Comparison of ENCODE assay signal across 11 cellular contexts in genomic region chr17:60393840-60394529, GRCh38. TPM values are rescaled to one million over a fixed set of nuclear protein-coding genes. Genes with fewer than 3 reads are reported as not detected.
DNase-seq lines count a peak whose midpoint lies in the region; ATAC-seq, FAIRE-seq and TF ChIP-seq lines count a peak whose summit lies in the region.
"Had no signal": no experiment of that assay in that cellular context is flagged by ENCODE, and none has a peak within 500 bp of the region (broad histone marks: within the 10 kb centered on the region; RNA-seq: fewer than 3 reads in every experiment).

No MANE protein-coding gene starts in this region.

- H3K4me3 ChIP-seq in HepG2 (replicated peaks in 1 of 3; ENCODE audit: insufficient read depth in 1 of 3, low read depth in 2 of 3, low read length in 3 of 3): no peak overlapping the region
- no peak overlapping the region for H3K4me3 ChIP-seq in right lobe of liver
- no peak overlapping the region for H3K4me3 ChIP-seq in RWPE2 (ENCODE audit: severe bottlenecking)
- H3K4me3 ChIP-seq in esophagus squamous epithelium: no peak overlapping the region
- H3K4me3 ChIP-seq in SJCRH30: no peak overlapping the region

- BruUV-seq in HepG2 (replicated peaks; lab: Mats Ljungman, UMichigan): no TSS peak

- intact Hi-C loops in HepG2 (cut with micrococcal nuclease; ENCODE audit: unreplicated experiment): no loop called here
- intact Hi-C loops in right lobe of liver (cut with DNase I): no loop called here
- intact Hi-C loops in esophagus squamous epithelium (cut with DNase I): no loop called here

- TF ChIP-seq POLR2A in HepG2 (IDR thresholded peaks at IDR 0.05; ENCODE audit: insufficient read depth in 1 of 2, low read depth in 2 of 2, low read length in 2 of 2): no peak
- no peak for TF ChIP-seq POLR2A in right lobe of liver (IDR thresholded peaks at IDR 0.05)
- TF ChIP-seq POLR2A in esophagus squamous epithelium (IDR thresholded peaks at IDR 0.05): no peak

- CTCF ChIA-PET in HepG2 (lab: Yijun Ruan, JAX; ENCODE audit: low intra/inter-chr PET ratio, low total read pairs): no interaction called here

- no peaks in the 10 kb centered on the region for H3K9me3 ChIP-seq in HepG2 (ENCODE audit: low read length)
- H3K9me3 ChIP-seq in right lobe of liver: no peaks in the 10 kb centered on the region
- no peaks in the 10 kb centered on the region for H3K9me3 ChIP-seq in RWPE2 (ENCODE audit: severe bottlenecking)
- H3K9me3 ChIP-seq in esophagus squamous epithelium: no peaks in the 10 kb centered on the region
- no peaks in the 10 kb centered on the region for H3K9me3 ChIP-seq in SJCRH30 (replicated peaks)

- WGBS in HepG2 (ENCODE audit: low lambda C conversion rate): 98% methylated on average over 15 of the region's 15 CpGs
- 87% methylated on average over 15 of the region's 15 CpGs for WGBS in right lobe of liver (ENCODE audit: insufficient coverage, low coverage, low lambda C conversion rate, missing lambda C conversion rate)
- WGBS in esophagus squamous epithelium, 2 donors: 67 to 81% methylated on average over 13 of the region's 15 CpGs

- H3K79me2 ChIP-seq in HepG2 (ENCODE audit: insufficient read depth, low read length): peaks cover 21% of the 10 kb centered on the region

- H3K27me3 ChIP-seq in HepG2 (ENCODE audit: control insufficient read depth in 1 of 2, insufficient read depth in 2 of 2, low read length in 2 of 2) (no peaks in the 10 kb centered on the region; a peak in 1 of 5 replicates), right lobe of liver (no peaks in the 10 kb centered on the region), RWPE2 (ENCODE audit: insufficient read depth, poor library complexity, severe bottlenecking) (no peaks in the 10 kb centered on the region), esophagus squamous epithelium (no peaks in the 10 kb centered on the region), SJCRH30 (no peaks in the 10 kb centered on the region)

- H3K4me1 Mint-ChIP-seq in stimulated activated naive CD8-positive, alpha-beta T cell treated with anti-CD3 and anti-CD28 coated beads, Interleukin-15, Interleukin-2, amounts not matched to agents 100 ng/mL and 50 ng/mL, for 24 hours (ENCODE audit: low read depth): peaks cover 63% of the 10 kb centered on the region

- no peak for FAIRE-seq in HepG2 (lab: Jason Lieb, UNC)

- in situ Hi-C loops in HepG2 (cut with HindIII; ENCODE audit: extremely low pct_ligation_motif_present, low pct_unique_long_range_greater_than_20kb): no loop called here

- TF ChIP-seq EP300 in HepG2 (IDR thresholded peaks at IDR 0.05; ENCODE audit: low read depth in 2 of 2, low read length in 2 of 2): no peak
- no peak for TF ChIP-seq EP300 in HepG2 (CRISPR knock-in tag; IDR thresholded peaks at IDR 0.05; ENCODE audit: borderline replicate concordance)

- no peaks in the 10 kb centered on the region for H4K20me1 ChIP-seq in HepG2 (ENCODE audit: insufficient read depth, low read length)

- H3K27ac Mint-ChIP-seq in stimulated activated naive CD8-positive, alpha-beta T cell treated with anti-CD3 and anti-CD28 coated beads, Interleukin-15, Interleukin-2, amounts not matched to agents 100 ng/mL and 50 ng/mL, for 24 hours: peak overlapping the region; percentile 58

- no peak overlapping the region for H3K4me2 ChIP-seq in HepG2 (ENCODE audit: low read depth, low read length)

- H3K4me3 Mint-ChIP-seq in stimulated activated naive CD8-positive, alpha-beta T cell treated with anti-CD3 and anti-CD28 coated beads, Interleukin-15, Interleukin-2, amounts not matched to agents 100 ng/mL and 50 ng/mL, for 24 hours: peak overlapping the region; percentile 30

- H3K36me3 Mint-ChIP-seq in stimulated activated naive CD8-positive, alpha-beta T cell treated with anti-CD3 and anti-CD28 coated beads, Interleukin-15, Interleukin-2, amounts not matched to agents 100 ng/mL and 50 ng/mL, for 24 hours (ENCODE audit: low read depth): peaks cover 4% of the 10 kb centered on the region

- no peak overlapping the region for H2AFZ ChIP-seq in HepG2 (ENCODE audit: low read length)

- no peak for TF ChIP-seq CTCF in HepG2 (CRISPR knock-in tag; IDR thresholded peaks at IDR 0.05)
- TF ChIP-seq CTCF in right lobe of liver (IDR thresholded peaks at IDR 0.05): no peak
- TF ChIP-seq CTCF in RWPE2 (IDR thresholded peaks at IDR 0.05; ENCODE audit: poor library complexity, severe bottlenecking): no peak
- TF ChIP-seq CTCF in esophagus squamous epithelium (IDR thresholded peaks at IDR 0.05): no peak

- TF ChIP-seq RAD21 in HepG2 (CRISPR knock-in tag; IDR thresholded peaks at IDR 0.05): no peak

- H3K9ac ChIP-seq in HepG2 (ENCODE audit: insufficient read depth, low read depth, low read length): no peak overlapping the region

- no peaks in the 10 kb centered on the region for H3K9me3 Mint-ChIP-seq in stimulated activated naive CD8-positive, alpha-beta T cell treated with anti-CD3 and anti-CD28 coated beads, Interleukin-15, Interleukin-2, amounts not matched to agents 100 ng/mL and 50 ng/mL, for 24 hours

- peaks cover 27% of the 10 kb centered on the region for H3K4me1 ChIP-seq in HepG2 (ENCODE audit: insufficient read depth, low read length)
- peaks cover 0 to 13% (median 3%) of the 10 kb centered on the region in 4 donors for H3K4me1 ChIP-seq in right lobe of liver
- H3K4me1 ChIP-seq in RWPE2 (ENCODE audit: insufficient read depth, poor library complexity, severe bottlenecking): peaks cover 17% of the 10 kb centered on the region
- H3K4me1 ChIP-seq in esophagus squamous epithelium: peaks cover 12 to 59% (median 25%) of the 10 kb centered on the region in 3 donors
- peaks cover 5% of the 10 kb centered on the region; the same call in 1 of the 2 replicates for H3K4me1 ChIP-seq in SJCRH30

- POLR2A ChIA-PET in HepG2 (lab: Yijun Ruan, JAX): no interaction called here

- DNase-seq in HepG2 (ENCODE audit: low spot score): no peak
- no peak for DNase-seq in right lobe of liver
- DNase-seq in RWPE2 (ENCODE audit: low spot score): no peak
- no peak for DNase-seq in esophagus squamous epithelium (lab: John Stamatoyannopoulos, UW)
- no peak for DNase-seq in SJCRH30
- no peak for DNase-seq in stimulated activated CD4-positive, alpha-beta T cell treated with anti-CD3 and anti-CD28 coated beads, Interleukin-2, amount 100 ng/mL, for 48 hours
- DNase-seq in activated effector memory CD4-positive, alpha-beta T cell treated with anti-CD3 and anti-CD28 coated beads, Interleukin-2, amount 50 U/mL, for 16 hours: no peak
- DNase-seq: KBM-7; stimulated activated CD4-positive, alpha-beta T cell treated with anti-CD3 and anti-CD28 coated beads, Interleukin-15, amount 100 ng/mL, for 24 hours had no signal

- ATAC-seq in HepG2: no peak
- ATAC-seq in right lobe of liver: no peak
- no peak for ATAC-seq in RWPE2 (ENCODE audit: low read depth)
- ATAC-seq: PC-3 had no signal

- H3K36me3 ChIP-seq in HepG2 (replicated peaks in 1 of 2; ENCODE audit: control insufficient read depth in 1 of 2, insufficient read depth in 2 of 2, low read length in 2 of 2): no peaks in the 10 kb centered on the region
- H3K36me3 ChIP-seq in right lobe of liver: no peaks in the 10 kb centered on the region
- no peaks in the 10 kb centered on the region for H3K36me3 ChIP-seq in RWPE2 (ENCODE audit: low read depth)
- H3K36me3 ChIP-seq in esophagus squamous epithelium: no peaks in the 10 kb centered on the region
- H3K36me3 ChIP-seq in SJCRH30: no peaks in the 10 kb centered on the region

- no peak overlapping the region for H3K27ac ChIP-seq in HepG2 (ENCODE audit: extremely low read length, insufficient read depth, low read length)
- H3K27ac ChIP-seq in right lobe of liver: no peak overlapping the region
- peak overlapping the region; percentile 85 for H3K27ac ChIP-seq in RWPE2 (ENCODE audit: poor library complexity, severe bottlenecking)
- H3K27ac ChIP-seq in esophagus squamous epithelium: peak overlapping the region; percentile 93 to 100 (median 96)
- no peak overlapping the region for H3K27ac ChIP-seq in SJCRH30

- H3K27me3 Mint-ChIP-seq in stimulated activated naive CD8-positive, alpha-beta T cell treated with anti-CD3 and anti-CD28 coated beads, Interleukin-15, Interleukin-2, amounts not matched to agents 100 ng/mL and 50 ng/mL, for 24 hours: no peaks in the 10 kb centered on the region

RNA-seq across cellular contexts. Expression of gene USP32, which starts 2.1 kb away (rescaled TPM):
- total RNA-seq in HepG2 (2016; rRNA removed; fragmentation: Illumina TruSeq; extraction: Trizol) (39.9 and 52.9 TPM in 2 replicates), right lobe of liver (10 to 100 TPM; 24.8 to 44.2 (median 33.5) TPM), esophagus squamous epithelium (10 to 100 TPM; 29.1 to 74.1 (median 42.5) TPM)
- 12.8 and 14.5 TPM in 2 replicates for total RNA-seq in HepG2 (2016; cell fraction: cytosol; rRNA removed; fragmentation: Illumina TruSeq; extraction: Trizol; ENCODE audit: low read depth)
- total RNA-seq in HepG2 (2016; cell fraction: insoluble cytoplasmic fraction; rRNA removed; fragmentation: Illumina TruSeq; extraction: Trizol): 40.0 and 51.5 TPM in 2 replicates
- total RNA-seq in HepG2 (2016; cell fraction: membrane; rRNA removed; fragmentation: Illumina TruSeq; extraction: Trizol): 25.1 and 28.6 TPM in 2 replicates
- 40.8 and 45.7 TPM in 2 replicates for total RNA-seq in HepG2 (2016; cell fraction: nucleus; rRNA removed; fragmentation: Illumina TruSeq; extraction: Trizol)
- polyA plus RNA-seq in HepG2 (2011; rRNA removed): 24.9 and 25.6 TPM in 2 replicates
- polyA plus RNA-seq in HepG2 (2011; cell fraction: cytosol; rRNA removed): 11.6 and 17.6 TPM in 2 replicates
- 13.1 and 18.9 TPM in 2 replicates for polyA plus RNA-seq in HepG2 (2011; cell fraction: nucleus; rRNA removed)
- polyA plus RNA-seq in HepG2 (2012): 23.3 and 24.2 TPM in 2 replicates
- polyA plus RNA-seq in HepG2 (2016; cell fraction: cytosol; fragmentation: Illumina TruSeq; extraction: Trizol; ENCODE audit: low read depth): 1.5 and 1.6 TPM in 2 replicates
- 33.3 and 35.1 TPM in 2 replicates for polyA plus RNA-seq in HepG2 (2016; cell fraction: insoluble cytoplasmic fraction; fragmentation: Illumina TruSeq; extraction: Trizol; ENCODE audit: low read depth)
- polyA plus RNA-seq in HepG2 (2016; cell fraction: membrane; fragmentation: Illumina TruSeq; extraction: Trizol; ENCODE audit: low read depth): 7.6 and 9.5 TPM in 2 replicates
- 26.1 and 32.2 TPM in 2 replicates for polyA plus RNA-seq in HepG2 (2016; cell fraction: nucleus; fragmentation: Illumina TruSeq; extraction: Trizol; ENCODE audit: insufficient read depth, low read depth)
- polyA minus RNA-seq in HepG2 (2011; rRNA and poly(A)+ RNA removed; ENCODE audit: low replicate concordance): 27.9 and 28.2 TPM in 2 replicates
- 23.9 and 34.8 TPM in 2 replicates for polyA minus RNA-seq in HepG2 (2011; cell fraction: cytosol; rRNA and poly(A)+ RNA removed)
- 57.9 and 63.0 TPM in 2 replicates for polyA minus RNA-seq in HepG2 (2011; cell fraction: nucleus; rRNA and poly(A)+ RNA removed)
- total RNA-seq in SJCRH30 (2014; rRNA removed; shearing (Covaris generic)): 29.7 and 31.0 TPM in 2 replicates

RNA-seq across cellular contexts. Expression of gene CHCT1, which starts 28.3 kb away (rescaled TPM):
- total RNA-seq in HepG2 (2016; rRNA removed; fragmentation: Illumina TruSeq; extraction: Trizol) (not detected in 2 replicates), right lobe of liver (not detected), esophagus squamous epithelium (not detected)
- not detected in 2 replicates for total RNA-seq in HepG2 (2016; cell fraction: cytosol; rRNA removed; fragmentation: Illumina TruSeq; extraction: Trizol; ENCODE audit: low read depth)
- total RNA-seq in HepG2 (2016; cell fraction: insoluble cytoplasmic fraction; rRNA removed; fragmentation: Illumina TruSeq; extraction: Trizol): not detected in 2 replicates
- total RNA-seq in HepG2 (2016; cell fraction: membrane; rRNA removed; fragmentation: Illumina TruSeq; extraction: Trizol): not detected in 2 replicates
- total RNA-seq in HepG2 (2016; cell fraction: nucleus; rRNA removed; fragmentation: Illumina TruSeq; extraction: Trizol): not detected in 2 replicates
- not detected in 2 replicates for polyA plus RNA-seq in HepG2 (2011; rRNA removed)
- not detected in 2 replicates for polyA plus RNA-seq in HepG2 (2011; cell fraction: cytosol; rRNA removed)
- not detected in 2 replicates for polyA plus RNA-seq in HepG2 (2011; cell fraction: nucleus; rRNA removed)
- polyA plus RNA-seq in HepG2 (2012): not detected in 2 replicates
- not detected in 2 replicates for polyA plus RNA-seq in HepG2 (2016; cell fraction: cytosol; fragmentation: Illumina TruSeq; extraction: Trizol; ENCODE audit: low read depth)
- not detected in 2 replicates for polyA plus RNA-seq in HepG2 (2016; cell fraction: insoluble cytoplasmic fraction; fragmentation: Illumina TruSeq; extraction: Trizol; ENCODE audit: low read depth)
- polyA plus RNA-seq in HepG2 (2016; cell fraction: membrane; fragmentation: Illumina TruSeq; extraction: Trizol; ENCODE audit: low read depth): not detected in 2 replicates
- polyA plus RNA-seq in HepG2 (2016; cell fraction: nucleus; fragmentation: Illumina TruSeq; extraction: Trizol; ENCODE audit: insufficient read depth, low read depth): not detected in 2 replicates
- not detected in 2 replicates for polyA minus RNA-seq in HepG2 (2011; rRNA and poly(A)+ RNA removed; ENCODE audit: low replicate concordance)
- polyA minus RNA-seq in HepG2 (2011; cell fraction: cytosol; rRNA and poly(A)+ RNA removed): not detected in 2 replicates
- not detected in 2 replicates for polyA minus RNA-seq in HepG2 (2011; cell fraction: nucleus; rRNA and poly(A)+ RNA removed)
- not detected in 2 replicates for total RNA-seq in SJCRH30 (2014; rRNA removed; shearing (Covaris generic))
- total RNA-seq: PC-3 had no signal

Comparison
In these comparisons a context has a peak if more than half of its experiments do, and no peak if none do; other contexts are left out.
1. H3K27ac ChIP-seq: peak in RWPE2 (single experiment) and esophagus squamous epithelium (4 of 4); none in HepG2 (single experiment), right lobe of liver (0 of 3) and SJCRH30 (single experiment).